17 cellular contexts compared by ENCODE assay signal in the genomic region with DNA sequence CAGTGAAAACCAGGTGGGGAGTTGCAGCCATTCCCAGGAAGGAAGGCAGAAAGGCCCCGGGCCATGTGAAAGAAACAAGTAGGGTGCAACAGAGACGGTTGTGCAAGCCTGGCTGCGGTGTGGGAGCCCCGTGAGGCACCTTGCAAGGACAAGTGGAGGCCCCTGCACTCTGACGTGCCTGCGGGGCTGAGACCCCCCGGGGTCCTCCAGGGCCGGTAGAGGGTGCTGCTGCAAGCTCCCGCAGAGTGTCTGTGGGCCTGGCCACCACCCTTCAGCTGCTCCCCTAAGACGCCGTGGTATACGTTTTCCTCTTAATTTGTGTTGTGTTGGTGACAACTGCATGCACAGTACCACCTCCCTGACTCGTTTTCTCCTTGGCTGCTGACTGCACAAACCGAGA. TPM values are rescaled to one million over a fixed set of nuclear protein-coding genes. Genes with fewer than 3 reads are reported as not detected.
A peak's percentile ranks its signal among the peaks of the same experiment; 100 is the strongest.
DNase-seq lines count a peak whose midpoint lies in the region; FAIRE-seq and TF ChIP-seq lines count a peak whose summit lies in the region.
"Had no signal": no experiment of that assay in that cellular context is flagged by ENCODE, and none has a peak within 500 bp of the region (broad histone marks: within the 10 kb centered on the region; RNA-seq: fewer than 3 reads in every experiment).

No MANE protein-coding gene starts in this region.

- H3K27ac ChIP-seq in trophoblast cell (ENCODE audit: low read depth, low read length), result no peak overlapping the region
- H3K27ac ChIP-seq: 22Rv1, BLaER1, GM23248 had no signal

- peaks cover 11 to 13% of the 10 kb centered on the region in 2 experiments for H3K4me1 ChIP-seq in trophoblast cell (ENCODE audit: control insufficient read depth in 1 of 2, insufficient read depth in 2 of 2, low read length in 2 of 2)
- H3K4me1 ChIP-seq: BLaER1 had no signal

- peak overlapping the region; percentile 69 for H3K27ac Mint-ChIP-seq in chondrocyte (ENCODE audit: unreplicated experiment)
- H3K27ac Mint-ChIP-seq: CD8-positive, alpha-beta T cell; IgD-negative memory B cell had no signal

- no peak overlapping the region for H3K4me3 ChIP-seq in trophoblast cell (ENCODE audit: low read depth, low read length)
- H3K4me3 ChIP-seq: BLaER1, GM23248 had no signal

- no peaks in the 10 kb centered on the region for H3K9me3 ChIP-seq in trophoblast cell (ENCODE audit: insufficient read depth, low read depth, low read length)

- H4K91ac ChIP-seq in trophoblast cell (ENCODE audit: low read depth, low read length), result peak overlapping the region; percentile 16

- peak overlapping the region; percentile 28 for H2BK120ac ChIP-seq in trophoblast cell (ENCODE audit: insufficient read depth, low read length, poor library complexity)

- no peak for FAIRE-seq in GM19239 (lab: Jason Lieb, UNC)
- FAIRE-seq: D721Med had no signal

- H3K4me2 ChIP-seq in trophoblast cell (ENCODE audit: low read length), result no peak overlapping the region
- H3K4me2 ChIP-seq: BLaER1 had no signal

- H3K27me3 ChIP-seq in trophoblast cell (ENCODE audit: insufficient read depth, low read length), result no peaks in the 10 kb centered on the region

- no peak overlapping the region for H3K18ac ChIP-seq in trophoblast cell (ENCODE audit: low read length)

- no peak for TF ChIP-seq CTCF in chondrocyte (IDR thresholded peaks at IDR 0.05)

- H3K4ac ChIP-seq in trophoblast cell (ENCODE audit: low read depth, low read length), result no peak overlapping the region

- H3K14ac ChIP-seq in trophoblast cell (ENCODE audit: low read length), result no peak overlapping the region

- H3K23ac ChIP-seq in trophoblast cell (ENCODE audit: low read length), result no peak overlapping the region

- no peaks in the 10 kb centered on the region for H3K79me2 ChIP-seq in trophoblast cell (ENCODE audit: control insufficient read depth, insufficient read depth, low read length, poor library complexity)

- WGBS in trophoblast cell (ENCODE audit: extremely low coverage, insufficient coverage, insufficient read length), result no CpG with 5 or more reads among the region's 14 CpGs

- H4K8ac ChIP-seq in trophoblast cell (ENCODE audit: low read depth, low read length), result no peak overlapping the region

- DNase-seq in NCI-H524 (lab: John Stamatoyannopoulos, UW), result peak; percentile 9 to 24
- no peak for DNase-seq in NCI-H524 treated with DMSO at 0.1 percent for 48 hours (lab: John Stamatoyannopoulos, UW)
- DNase-seq in RPMI7951 (ENCODE audit: low read depth), result peak; percentile 1
- no peak for DNase-seq in chondrocyte (ENCODE audit: low spot score)
- no peak for DNase-seq in trophoblast cell
- no peak for DNase-seq in stimulated activated CD4-positive, alpha-beta T cell treated with anti-CD3 and anti-CD28 coated beads, Interleukin-4, amount 100 ng/mL, for 4 hours
- no peak for DNase-seq in stimulated activated CD4-positive, alpha-beta T cell treated with anti-CD3 and anti-CD28 coated beads, Interleukin-12 subunit alpha, Interleukin-12 subunit beta, amount 100 ng/mL, for 4 hours
- DNase-seq in GM19239 (ENCODE audit: insufficient read length, low spot score), result no peak
- DNase-seq: CD8-positive, alpha-beta T cell; GM23248; NCI-H187 treated with DMSO at 0.1 percent for 48 hours; OCI-M1 had no signal

- H3K27me3 Mint-ChIP-seq in chondrocyte (ENCODE audit: low read depth), result peaks cover 12% of the 10 kb centered on the region

- H3K4me1 Mint-ChIP-seq in chondrocyte (ENCODE audit: low read depth), result peaks cover 27% of the 10 kb centered on the region

- no peak overlapping the region for H2AFZ ChIP-seq in trophoblast cell (ENCODE audit: insufficient read depth, low read length, poor library complexity)
- H2AFZ ChIP-seq: GM23248 had no signal

- peak overlapping the region; percentile 41 for H3K4me3 Mint-ChIP-seq in chondrocyte (ENCODE audit: unreplicated experiment)
- H3K4me3 Mint-ChIP-seq: CD8-positive, alpha-beta T cell; IgD-negative memory B cell had no signal

- H3K36me3 ChIP-seq in trophoblast cell (ENCODE audit: control insufficient read depth in 1 of 2, insufficient read depth in 2 of 2, low read length in 2 of 2), result no peaks in the 10 kb centered on the region
- H3K36me3 ChIP-seq: BLaER1 had no signal

- H2BK5ac ChIP-seq in trophoblast cell (ENCODE audit: low read depth, low read length, poor library complexity), result peak overlapping the region; percentile 35

- no peak overlapping the region for H3K9ac ChIP-seq in trophoblast cell (ENCODE audit: low read length)
- H3K9ac ChIP-seq: BLaER1, GM23248 had no signal

- H3K9me3 Mint-ChIP-seq in chondrocyte (ENCODE audit: low read depth), result no peaks in the 10 kb centered on the region
- H3K9me3 Mint-ChIP-seq: CD8-positive, alpha-beta T cell; IgD-negative memory B cell had no signal

- peaks cover 3% of the 10 kb centered on the region for H3K79me1 ChIP-seq in trophoblast cell (ENCODE audit: low read length)

- no peaks in the 10 kb centered on the region for H3K36me3 Mint-ChIP-seq in chondrocyte (ENCODE audit: low read depth)
- H3K36me3 Mint-ChIP-seq: CD8-positive, alpha-beta T cell; IgD-negative memory B cell had no signal

- peak overlapping the region; percentile 1 for H2AK5ac ChIP-seq in trophoblast cell (ENCODE audit: low read length)

- H2BK12ac ChIP-seq in trophoblast cell (ENCODE audit: low read length), result peak overlapping the region; percentile 52

- no peak overlapping the region for H4K12ac ChIP-seq in trophoblast cell (ENCODE audit: low read depth, low read length)

RNA-seq across cellular contexts. Expression of a gene that starts 27.4 kb away (rescaled TPM):
- total RNA-seq in RPMI7951 (2014; rRNA removed; shearing (Covaris generic)), result 0.49 TPM in 1 of 2 replicates, not detected in the other
- not detected in 3 replicates for total RNA-seq in chondrocyte
- polyA plus RNA-seq in trophoblast cell (2013), result not detected in 2 replicates
- total RNA-seq: CD8-positive, alpha-beta T cell; G401; GM23248 had no signal
- polyA plus RNA-seq: GM23248, IgD-negative memory B cell had no signal

Comparison
In these comparisons a context has a peak if more than half of its experiments do, and no peak if none do; other contexts are left out.
1. DNase-seq: peak in NCI-H524 (2 of 2) and RPMI7951 (single experiment); none in NCI-H524 treated with DMSO at 0.1 percent for 48 hours (single experiment), chondrocyte (single experiment), trophoblast cell (0 of 2), stimulated activated CD4-positive, alpha-beta T cell treated with anti-CD3 and anti-CD28 coated beads, Interleukin-4, amount 100 ng/mL, for 4 hours (0 of 2), stimulated activated CD4-positive, alpha-beta T cell treated with anti-CD3 and anti-CD28 coated beads, Interleukin-12 subunit alpha, Interleukin-12 subunit beta, amount 100 ng/mL, for 4 hours (single experiment) and GM19239 (single experiment).